In genomic region chr6:133890941-133891813, GRCh38 we compare ENCODE assay signal across 1 cellular context.
TF ChIP-seq lines count a peak whose summit lies in the region.

No MANE protein-coding gene starts in this region.

TF ChIP-seq in H1, 55 proteins besides CTCF, POLR2A, EP300 and RAD21 (continued from another document):
- TF ChIP-seq SP4 (IDR thresholded peaks at IDR 0.05; ENCODE audit: low read length) (no peak), TAF1 (IDR thresholded peaks at IDR 0.05; ENCODE audit: low read depth, low read length) (no peak), SAP30 (IDR thresholded peaks at IDR 0.05; ENCODE audit: insufficient read depth, insufficient replicate concordance, low read length) (no peak), SP2 (IDR thresholded peaks at IDR 0.05; ENCODE audit: low read length) (no peak), KDM5A (IDR thresholded peaks at IDR 0.05; ENCODE audit: low read length) (no peak), TCF12 (IDR thresholded peaks at IDR 0.05; ENCODE audit: low read depth, low read length) (no peak), KDM4A (IDR thresholded peaks at IDR 0.05; ENCODE audit: low read depth, low read length, severe bottlenecking) (peak; percentile 53), RNF2 (IDR thresholded peaks at IDR 0.05; ENCODE audit: borderline replicate concordance, low read depth, low read length, missing control alignments, poor library complexity, severe bottlenecking) (peak; percentile 94), BRCA1 (IDR thresholded peaks at IDR 0.05; ENCODE audit: low read depth, low read length) (no peak), E2F6 (IDR thresholded peaks at IDR 0.05) (peak; percentile 41), CBX5 (IDR thresholded peaks at IDR 0.05; ENCODE audit: low read depth, low read length) (no peak), GABPA (IDR thresholded peaks at IDR 0.05; ENCODE audit: borderline replicate concordance, insufficient read depth, low read length) (no peak), CHD7 (IDR thresholded peaks at IDR 0.05; ENCODE audit: insufficient replicate concordance, low read length) (no peak), POU5F1 (IDR thresholded peaks at IDR 0.05; ENCODE audit: low read depth, low read length) (no peak), RFX5 (IDR thresholded peaks at IDR 0.05; ENCODE audit: borderline replicate concordance, low read depth, low read length) (no peak), TBP (IDR thresholded peaks at IDR 0.05; ENCODE audit: low read depth, low read length) (no peak), SIRT6 (IDR thresholded peaks at IDR 0.05; ENCODE audit: low read length) (no peak), YY1 (IDR thresholded peaks at IDR 0.05; ENCODE audit: low read depth, low read length) (no peak), JUN (IDR thresholded peaks at IDR 0.05; ENCODE audit: low read depth, low read length) (no peak), CTBP2 (IDR thresholded peaks at IDR 0.05; ENCODE audit: borderline replicate concordance, insufficient read depth, insufficient read length, low read length) (no peak), BCL11A (IDR thresholded peaks at IDR 0.05; ENCODE audit: low read depth in 2 of 2, low read length in 2 of 2) (no peak), HDAC6 (IDR thresholded peaks at IDR 0.05; ENCODE audit: low read depth, low read length) (no peak), EZH2 (IDR thresholded peaks at IDR 0.05; ENCODE audit: low read depth, low read length, severe bottlenecking) (peak; percentile 94), ASH2L (IDR thresholded peaks at IDR 0.05; ENCODE audit: low read length) (peak; percentile 65), CHD1 (IDR thresholded peaks at IDR 0.05; ENCODE audit: low read depth, low read length) (no peak)
- TF ChIP-seq, protein P1, sequence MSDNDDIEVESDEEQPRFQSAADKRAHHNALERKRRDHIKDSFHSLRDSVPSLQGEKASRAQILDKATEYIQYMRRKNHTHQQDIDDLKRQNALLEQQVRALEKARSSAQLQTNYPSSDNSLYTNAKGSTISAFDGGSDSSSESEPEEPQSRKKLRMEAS (IDR thresholded peaks at IDR 0.05): peak; percentile 22; the same call in 1 of the 2 replicates
